Comparison of ENCODE assay signal across 14 cellular contexts in genomic region chr1:36380003-36380631, GRCh38. TPM values are rescaled to one million over a fixed set of nuclear protein-coding genes. Genes with fewer than 3 reads are reported as not detected.
DNase-seq lines count a peak whose midpoint lies in the region; ATAC-seq and TF ChIP-seq lines count a peak whose summit lies in the region.
"Had no signal": no experiment of that assay in that cellular context is flagged by ENCODE, and none has a peak within 500 bp of the region (broad histone marks: within the 10 kb centered on the region; RNA-seq: fewer than 3 reads in every experiment).

No MANE protein-coding gene starts in this region.

- peaks cover 26 to 87% (median 68%) of the 10 kb centered on the region in 4 donors for H3K4me1 Mint-ChIP-seq in CD4-positive, CD25-positive, alpha-beta regulatory T cell
- H3K4me1 Mint-ChIP-seq in dendritic cell treated with granulocyte-macrophage colony-stimulating factor and Interleukin-4, amounts not matched to agents 40 ng/mL and 50 ng/mL, for 4 days (ENCODE audit: low read depth): peaks cover 81% of the 10 kb centered on the region
- peaks cover 47% of the 10 kb centered on the region for H3K4me1 Mint-ChIP-seq in osteocyte (ENCODE audit: unreplicated experiment)

- no peaks in the 10 kb centered on the region for H3K9me3 ChIP-seq in CD4-positive, CD25-positive, alpha-beta regulatory T cell (ENCODE audit: control insufficient read depth in 2 of 2, low read length in 2 of 2)
- H3K9me3 ChIP-seq in HUES64 (ENCODE audit: insufficient read depth, low read depth, low read length): no peaks in the 10 kb centered on the region

- no peak for DNase-seq in CD4-positive, CD25-positive, alpha-beta regulatory T cell
- DNase-seq in osteocyte (ENCODE audit: extremely low spot score, unreplicated experiment) (no peak), NCI-H1930 (lab: John Stamatoyannopoulos, UW) (no peak), NCI-H1436 (lab: John Stamatoyannopoulos, UW) (no peak), GM19240 (ENCODE audit: insufficient read length, low spot score) (no peak)
- DNase-seq: activated naive CD4-positive, alpha-beta T cell; Calu3; foreskin melanocyte; NCI-H524 treated with DMSO at 0.1 percent for 48 hours; retina; SHP77 treated with DMSO at 0.1 percent for 48 hours had no signal

- peaks cover 8% of the 10 kb centered on the region for H3K36me3 Mint-ChIP-seq in CD4-positive, CD25-positive, alpha-beta regulatory T cell
- H3K36me3 Mint-ChIP-seq in dendritic cell treated with granulocyte-macrophage colony-stimulating factor and Interleukin-4, amounts not matched to agents 40 ng/mL and 50 ng/mL, for 4 days (ENCODE audit: low read depth): peaks cover 60% of the 10 kb centered on the region
- H3K36me3 Mint-ChIP-seq in osteocyte (ENCODE audit: unreplicated experiment): peaks cover 4% of the 10 kb centered on the region

- peaks cover 64% of the 10 kb centered on the region for H3K4me1 ChIP-seq in CD4-positive, CD25-positive, alpha-beta regulatory T cell (ENCODE audit: control insufficient read depth, insufficient read depth, low read length, poor library complexity, severe bottlenecking)
- H3K4me1 ChIP-seq in HUES64 (ENCODE audit: insufficient read depth, low read length): peaks cover 7% of the 10 kb centered on the region; the same call in 1 of the 2 replicates

- H3K4me3 ChIP-seq in CD4-positive, CD25-positive, alpha-beta regulatory T cell (ENCODE audit: low read depth, low read length): no peak overlapping the region
- H3K4me3 ChIP-seq in HUES64 (ENCODE audit: low read length): no peak overlapping the region

- no peak for TF ChIP-seq CTCF in osteocyte (IDR thresholded peaks at IDR 0.05)

- H3K36me3 ChIP-seq in CD4-positive, CD25-positive, alpha-beta regulatory T cell (ENCODE audit: control insufficient read depth, insufficient read depth, low read length): peaks cover 5% of the 10 kb centered on the region
- H3K36me3 ChIP-seq in HUES64 (ENCODE audit: insufficient read depth, low read length): 0 out of 2 replicates have a peak, but pooled peaks cover 7% of the 10 kb centered on the region

- H3K9me3 Mint-ChIP-seq in CD4-positive, CD25-positive, alpha-beta regulatory T cell: no peaks in the 10 kb centered on the region
- no peaks in the 10 kb centered on the region for H3K9me3 Mint-ChIP-seq in dendritic cell treated with granulocyte-macrophage colony-stimulating factor and Interleukin-4, amounts not matched to agents 40 ng/mL and 50 ng/mL, for 4 days
- H3K9me3 Mint-ChIP-seq in osteocyte (ENCODE audit: unreplicated experiment): no peaks in the 10 kb centered on the region

- no peak for ATAC-seq in CD4-positive, CD25-positive, alpha-beta regulatory T cell (ENCODE audit: low read depth in 2 of 2)
- no peak for ATAC-seq in HG02610 (IDR thresholded peaks at IDR 0.05; ENCODE audit: unreplicated experiment)

- H3K27me3 ChIP-seq in CD4-positive, CD25-positive, alpha-beta regulatory T cell (ENCODE audit: control insufficient read depth, insufficient read depth, low read length): no peaks in the 10 kb centered on the region
- H3K27me3 ChIP-seq in HUES64 (ENCODE audit: insufficient read depth, low read length): no peaks in the 10 kb centered on the region

- H3K27ac ChIP-seq in CD4-positive, CD25-positive, alpha-beta regulatory T cell (ENCODE audit: insufficient read depth, low read length, poor library complexity, severe bottlenecking): peak overlapping the region; percentile 34
- H3K27ac ChIP-seq in HUES64 (ENCODE audit: low read depth, low read length): 0 out of 2 replicates have a peak overlapping the region, but pooled peaks have one; percentile 1

- no peak overlapping the region for H3K9ac ChIP-seq in HUES64 (ENCODE audit: low read depth, low read length)

- peak overlapping the region in 2 of 4 donors; percentile 21 to 75 for H3K4me3 Mint-ChIP-seq in CD4-positive, CD25-positive, alpha-beta regulatory T cell
- H3K4me3 Mint-ChIP-seq in dendritic cell treated with granulocyte-macrophage colony-stimulating factor and Interleukin-4, amounts not matched to agents 40 ng/mL and 50 ng/mL, for 4 days: no peak overlapping the region
- H3K4me3 Mint-ChIP-seq in osteocyte (ENCODE audit: unreplicated experiment): no peak overlapping the region

- peak overlapping the region in 2 of 3 donors; percentile 82 to 87 for H3K27ac Mint-ChIP-seq in CD4-positive, CD25-positive, alpha-beta regulatory T cell
- H3K27ac Mint-ChIP-seq in dendritic cell treated with granulocyte-macrophage colony-stimulating factor and Interleukin-4, amounts not matched to agents 40 ng/mL and 50 ng/mL, for 4 days: peak overlapping the region; percentile 45
- peak overlapping the region; percentile 31 for H3K27ac Mint-ChIP-seq in osteocyte (ENCODE audit: unreplicated experiment)

- intact Hi-C loops in dendritic cell treated with granulocyte-macrophage colony-stimulating factor and Interleukin-4, amounts not matched to agents 40 ng/mL and 50 ng/mL, for 4 days (cut with micrococcal nuclease): no loop called here

- 90% methylated on average over 5 of the region's 5 CpGs for WGBS in HUES64

- H3K27me3 Mint-ChIP-seq in CD4-positive, CD25-positive, alpha-beta regulatory T cell: no peaks in the 10 kb centered on the region
- H3K27me3 Mint-ChIP-seq in dendritic cell treated with granulocyte-macrophage colony-stimulating factor and Interleukin-4, amounts not matched to agents 40 ng/mL and 50 ng/mL, for 4 days: no peaks in the 10 kb centered on the region
- H3K27me3 Mint-ChIP-seq in osteocyte (ENCODE audit: unreplicated experiment): no peaks in the 10 kb centered on the region

RNA-seq across cellular contexts. Expression of gene STK40, which starts 5.6 kb away (rescaled TPM):
- 30.1 TPM for total RNA-seq in CD4-positive, CD25-positive, alpha-beta regulatory T cell
- 10 to 100 TPM; 27.1 to 36.4 (median 30.3) TPM for polyA plus RNA-seq in CD4-positive, CD25-positive, alpha-beta regulatory T cell
- 18.8 TPM for polyA plus RNA-seq in HUES64 (2013, experiment 1 of 2)
- polyA plus RNA-seq in HUES64 (2013, experiment 2 of 2): 23.2 TPM
- 42.0 and 45.0 TPM in 2 replicates for total RNA-seq in osteocyte

RNA-seq across cellular contexts. Expression of gene LSM10, which starts 17.6 kb away (rescaled TPM):
- total RNA-seq in CD4-positive, CD25-positive, alpha-beta regulatory T cell: 33.8 TPM
- polyA plus RNA-seq in CD4-positive, CD25-positive, alpha-beta regulatory T cell: 100 to 1,000 TPM; 142 to 153 (median 145) TPM
- polyA plus RNA-seq in HUES64 (2013, experiment 1 of 2): 38.7 TPM
- 44.3 TPM for polyA plus RNA-seq in HUES64 (2013, experiment 2 of 2)
- total RNA-seq in osteocyte: 46.5 and 48.2 TPM in 2 replicates

RNA-seq across cellular contexts. Expression of gene EVA1B, which starts 56.7 kb away (rescaled TPM):
- total RNA-seq in CD4-positive, CD25-positive, alpha-beta regulatory T cell: 12.7 TPM
- polyA plus RNA-seq in CD4-positive, CD25-positive, alpha-beta regulatory T cell: 10 to 100 TPM in 3 of 4 donors, 1 to 10 TPM in 1; 8.7 to 18.0 (median 12.9) TPM
- 17.2 TPM for polyA plus RNA-seq in HUES64 (2013, experiment 1 of 2)
- 31.1 TPM for polyA plus RNA-seq in HUES64 (2013, experiment 2 of 2)
- total RNA-seq in osteocyte: 113 and 115 TPM in 2 replicates

Comparison
In these comparisons a context has a peak if more than half of its experiments do, and no peak if none do; other contexts are left out.
1. H3K27ac Mint-ChIP-seq: peak in every context shown above with its lines; median percentile 84 in CD4-positive, CD25-positive, alpha-beta regulatory T cell; 45 in dendritic cell treated with granulocyte-macrophage colony-stimulating factor and Interleukin-4, amounts not matched to agents 40 ng/mL and 50 ng/mL, for 4 days; 31 in osteocyte.